1 cellular context compared by ENCODE assay signal in the genomic region with DNA sequence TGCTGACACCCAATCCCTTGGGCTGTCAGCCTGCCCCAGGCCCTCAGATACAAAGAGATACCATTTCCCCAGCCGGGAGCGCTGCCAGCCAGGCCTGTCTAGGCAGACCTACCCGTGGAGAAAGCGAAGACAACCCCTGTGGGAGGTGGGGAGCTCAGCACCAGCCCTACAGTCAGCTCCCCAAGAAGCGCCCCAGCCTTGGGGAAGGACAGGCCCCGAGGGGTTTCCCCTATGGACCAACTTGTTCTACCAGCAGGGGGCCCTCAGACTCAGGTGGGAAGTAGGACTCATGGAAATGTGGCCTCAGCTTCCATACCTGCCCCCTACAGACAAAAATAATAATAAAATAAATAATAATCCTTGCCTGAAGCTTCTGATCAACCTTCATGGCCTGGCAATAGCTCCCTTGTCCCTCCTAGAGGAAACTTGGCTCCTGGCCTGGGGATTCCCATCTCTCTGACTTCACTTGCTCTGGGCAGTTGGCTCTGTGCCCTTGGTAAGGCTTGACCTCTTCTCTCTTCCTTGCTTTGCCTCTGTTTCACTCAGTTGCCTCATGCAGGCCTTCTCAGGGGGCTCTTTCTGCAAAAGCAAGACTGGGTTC.
TF ChIP-seq lines count a peak whose summit lies in the region.

No MANE protein-coding gene starts in this region.

TF ChIP-seq in K562, 482 proteins besides CTCF, POLR2A, EP300 and RAD21 (continued from another document and continues in another):
- TF ChIP-seq, protein P1, sequence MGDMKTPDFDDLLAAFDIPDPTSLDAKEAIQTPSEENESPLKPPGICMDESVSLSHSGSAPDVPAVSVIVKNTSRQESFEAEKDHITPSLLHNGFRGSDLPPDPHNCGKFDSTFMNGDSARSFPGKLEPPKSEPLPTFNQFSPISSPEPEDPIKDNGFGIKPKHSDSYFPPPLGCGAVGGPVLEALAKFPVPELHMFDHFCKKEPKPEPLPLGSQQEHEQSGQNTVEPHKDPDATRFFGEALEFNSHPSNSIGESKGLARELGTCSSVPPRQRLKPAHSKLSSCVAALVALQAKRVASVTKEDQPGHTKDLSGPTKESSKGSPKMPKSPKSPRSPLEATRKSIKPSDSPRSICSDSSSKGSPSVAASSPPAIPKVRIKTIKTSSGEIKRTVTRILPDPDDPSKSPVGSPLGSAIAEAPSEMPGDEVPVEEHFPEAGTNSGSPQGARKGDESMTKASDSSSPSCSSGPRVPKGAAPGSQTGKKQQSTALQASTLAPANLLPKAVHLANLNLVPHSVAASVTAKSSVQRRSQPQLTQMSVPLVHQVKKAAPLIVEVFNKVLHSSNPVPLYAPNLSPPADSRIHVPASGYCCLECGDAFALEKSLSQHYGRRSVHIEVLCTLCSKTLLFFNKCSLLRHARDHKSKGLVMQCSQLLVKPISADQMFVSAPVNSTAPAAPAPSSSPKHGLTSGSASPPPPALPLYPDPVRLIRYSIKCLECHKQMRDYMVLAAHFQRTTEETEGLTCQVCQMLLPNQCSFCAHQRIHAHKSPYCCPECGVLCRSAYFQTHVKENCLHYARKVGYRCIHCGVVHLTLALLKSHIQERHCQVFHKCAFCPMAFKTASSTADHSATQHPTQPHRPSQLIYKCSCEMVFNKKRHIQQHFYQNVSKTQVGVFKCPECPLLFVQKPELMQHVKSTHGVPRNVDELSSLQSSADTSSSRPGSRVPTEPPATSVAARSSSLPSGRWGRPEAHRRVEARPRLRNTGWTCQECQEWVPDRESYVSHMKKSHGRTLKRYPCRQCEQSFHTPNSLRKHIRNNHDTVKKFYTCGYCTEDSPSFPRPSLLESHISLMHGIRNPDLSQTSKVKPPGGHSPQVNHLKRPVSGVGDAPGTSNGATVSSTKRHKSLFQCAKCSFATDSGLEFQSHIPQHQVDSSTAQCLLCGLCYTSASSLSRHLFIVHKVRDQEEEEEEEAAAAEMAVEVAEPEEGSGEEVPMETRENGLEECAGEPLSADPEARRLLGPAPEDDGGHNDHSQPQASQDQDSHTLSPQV (IDR thresholded peaks at IDR 0.05), result peak; percentile 59
- TF ChIP-seq RFX5 (IDR thresholded peaks at IDR 0.05; ENCODE audit: low read depth, low read length) (no peak), SMAD1 (IDR thresholded peaks at IDR 0.05; ENCODE audit: low read depth, low read length, partially characterized antibody) (no peak), ZNF766 (CRISPR knock-in tag; conservative IDR thresholded peaks at IDR 0.05) (no peak; the same call in 1 of the 2 replicates), ZNF146 (CRISPR knock-in tag; IDR thresholded peaks at IDR 0.05; ENCODE audit: unreplicated experiment) (no peak), CBX2 (IDR thresholded peaks at IDR 0.05; ENCODE audit: insufficient read depth, low read length, poor library complexity, severe bottlenecking) (no peak), ZBTB7A (IDR thresholded peaks at IDR 0.05; ENCODE audit: borderline replicate concordance, control insufficient read depth, low read depth, low read length) (0 out of 2 replicates have a peak, but pooled peaks have one; percentile 51), SRF (CRISPR knock-in tag; IDR thresholded peaks at IDR 0.05) (no peak), ARID1B (IDR thresholded peaks at IDR 0.05) (0 out of 2 replicates have a peak, but pooled peaks have one; percentile 22), MAFK (IDR thresholded peaks at IDR 0.05; ENCODE audit: low read length) (no peak), ZNF175 (CRISPR knock-in tag; IDR thresholded peaks at IDR 0.05; ENCODE audit: low read depth) (peak; percentile 44; the same call in 1 of the 2 replicates), DMBX1 (CRISPR knock-in tag; IDR thresholded peaks at IDR 0.05; ENCODE audit: borderline replicate concordance) (0 out of 2 replicates have a peak, but pooled peaks have one; percentile 38), GATAD2B (IDR thresholded peaks at IDR 0.05; ENCODE audit: borderline replicate concordance) (no peak), FIP1L1 (IDR thresholded peaks at IDR 0.05; ENCODE audit: low read depth, low read length, poor library complexity, severe bottlenecking) (no peak), SMAD4 (CRISPR knock-in tag; conservative IDR thresholded peaks at IDR 0.05) (peak; percentile 25), RFX1 (IDR thresholded peaks at IDR 0.05) (no peak), NFIC (IDR thresholded peaks at IDR 0.05) (peak; percentile 67), RBM22 (IDR thresholded peaks at IDR 0.05; ENCODE audit: low read depth, low read length, poor library complexity, severe bottlenecking) (no peak), FUS (optimal IDR thresholded peaks at IDR 0.05; ENCODE audit: low read depth, low read length) (no peak), MCM3 (IDR thresholded peaks at IDR 0.05) (no peak), PHB2 (IDR thresholded peaks at IDR 0.05; ENCODE audit: low read depth) (no peak), ZFX (CRISPR knock-in tag; IDR thresholded peaks at IDR 0.05) (no peak), NR2F6 (CRISPR knock-in tag; IDR thresholded peaks at IDR 0.05) (no peak), RNF2 (IDR thresholded peaks at IDR 0.05) (no peak), POLR2G (IDR thresholded peaks at IDR 0.05; ENCODE audit: low read depth, low read length) (peak; percentile 47; the same call in 1 of the 2 replicates)
- TF ChIP-seq, protein P2, sequence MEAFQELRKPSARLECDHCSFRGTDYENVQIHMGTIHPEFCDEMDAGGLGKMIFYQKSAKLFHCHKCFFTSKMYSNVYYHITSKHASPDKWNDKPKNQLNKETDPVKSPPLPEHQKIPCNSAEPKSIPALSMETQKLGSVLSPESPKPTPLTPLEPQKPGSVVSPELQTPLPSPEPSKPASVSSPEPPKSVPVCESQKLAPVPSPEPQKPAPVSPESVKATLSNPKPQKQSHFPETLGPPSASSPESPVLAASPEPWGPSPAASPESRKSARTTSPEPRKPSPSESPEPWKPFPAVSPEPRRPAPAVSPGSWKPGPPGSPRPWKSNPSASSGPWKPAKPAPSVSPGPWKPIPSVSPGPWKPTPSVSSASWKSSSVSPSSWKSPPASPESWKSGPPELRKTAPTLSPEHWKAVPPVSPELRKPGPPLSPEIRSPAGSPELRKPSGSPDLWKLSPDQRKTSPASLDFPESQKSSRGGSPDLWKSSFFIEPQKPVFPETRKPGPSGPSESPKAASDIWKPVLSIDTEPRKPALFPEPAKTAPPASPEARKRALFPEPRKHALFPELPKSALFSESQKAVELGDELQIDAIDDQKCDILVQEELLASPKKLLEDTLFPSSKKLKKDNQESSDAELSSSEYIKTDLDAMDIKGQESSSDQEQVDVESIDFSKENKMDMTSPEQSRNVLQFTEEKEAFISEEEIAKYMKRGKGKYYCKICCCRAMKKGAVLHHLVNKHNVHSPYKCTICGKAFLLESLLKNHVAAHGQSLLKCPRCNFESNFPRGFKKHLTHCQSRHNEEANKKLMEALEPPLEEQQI (IDR thresholded peaks at IDR 0.05), result no peak
- TF ChIP-seq, protein P3, sequence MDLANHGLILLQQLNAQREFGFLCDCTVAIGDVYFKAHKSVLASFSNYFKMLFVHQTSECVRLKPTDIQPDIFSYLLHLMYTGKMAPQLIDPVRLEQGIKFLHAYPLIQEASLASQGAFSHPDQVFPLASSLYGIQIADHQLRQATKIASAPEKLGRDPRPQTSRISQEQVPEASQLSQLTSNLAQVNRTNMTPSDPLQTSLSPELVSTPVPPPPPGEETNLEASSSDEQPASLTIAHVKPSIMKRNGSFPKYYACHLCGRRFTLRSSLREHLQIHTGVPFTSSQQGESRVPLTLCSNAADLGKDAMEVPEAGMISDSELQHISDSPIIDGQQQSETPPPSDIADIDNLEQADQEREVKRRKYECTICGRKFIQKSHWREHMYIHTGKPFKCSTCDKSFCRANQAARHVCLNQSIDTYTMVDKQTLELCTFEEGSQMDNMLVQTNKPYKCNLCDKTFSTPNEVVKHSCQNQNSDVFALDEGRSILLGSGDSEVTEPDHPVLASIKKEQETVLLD (IDR thresholded peaks at IDR 0.05), result no peak
- TF ChIP-seq, protein P4, sequence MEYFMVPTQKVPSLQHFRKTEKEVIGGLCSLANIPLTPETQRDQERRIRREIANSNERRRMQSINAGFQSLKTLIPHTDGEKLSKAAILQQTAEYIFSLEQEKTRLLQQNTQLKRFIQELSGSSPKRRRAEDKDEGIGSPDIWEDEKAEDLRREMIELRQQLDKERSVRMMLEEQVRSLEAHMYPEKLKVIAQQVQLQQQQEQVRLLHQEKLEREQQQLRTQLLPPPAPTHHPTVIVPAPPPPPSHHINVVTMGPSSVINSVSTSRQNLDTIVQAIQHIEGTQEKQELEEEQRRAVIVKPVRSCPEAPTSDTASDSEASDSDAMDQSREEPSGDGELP (CRISPR knock-in tag; IDR thresholded peaks at IDR 0.05; ENCODE audit: borderline replicate concordance), result 0 out of 2 replicates have a peak, but pooled peaks have one; percentile 22
- TF ChIP-seq, protein P5, sequence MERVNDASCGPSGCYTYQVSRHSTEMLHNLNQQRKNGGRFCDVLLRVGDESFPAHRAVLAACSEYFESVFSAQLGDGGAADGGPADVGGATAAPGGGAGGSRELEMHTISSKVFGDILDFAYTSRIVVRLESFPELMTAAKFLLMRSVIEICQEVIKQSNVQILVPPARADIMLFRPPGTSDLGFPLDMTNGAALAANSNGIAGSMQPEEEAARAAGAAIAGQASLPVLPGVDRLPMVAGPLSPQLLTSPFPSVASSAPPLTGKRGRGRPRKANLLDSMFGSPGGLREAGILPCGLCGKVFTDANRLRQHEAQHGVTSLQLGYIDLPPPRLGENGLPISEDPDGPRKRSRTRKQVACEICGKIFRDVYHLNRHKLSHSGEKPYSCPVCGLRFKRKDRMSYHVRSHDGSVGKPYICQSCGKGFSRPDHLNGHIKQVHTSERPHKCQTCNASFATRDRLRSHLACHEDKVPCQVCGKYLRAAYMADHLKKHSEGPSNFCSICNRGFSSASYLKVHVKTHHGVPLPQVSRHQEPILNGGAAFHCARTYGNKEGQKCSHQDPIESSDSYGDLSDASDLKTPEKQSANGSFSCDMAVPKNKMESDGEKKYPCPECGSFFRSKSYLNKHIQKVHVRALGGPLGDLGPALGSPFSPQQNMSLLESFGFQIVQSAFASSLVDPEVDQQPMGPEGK (CRISPR knock-in tag; IDR thresholded peaks at IDR 0.05; ENCODE audit: borderline replicate concordance), result no peak
- TF ChIP-seq, protein P6, sequence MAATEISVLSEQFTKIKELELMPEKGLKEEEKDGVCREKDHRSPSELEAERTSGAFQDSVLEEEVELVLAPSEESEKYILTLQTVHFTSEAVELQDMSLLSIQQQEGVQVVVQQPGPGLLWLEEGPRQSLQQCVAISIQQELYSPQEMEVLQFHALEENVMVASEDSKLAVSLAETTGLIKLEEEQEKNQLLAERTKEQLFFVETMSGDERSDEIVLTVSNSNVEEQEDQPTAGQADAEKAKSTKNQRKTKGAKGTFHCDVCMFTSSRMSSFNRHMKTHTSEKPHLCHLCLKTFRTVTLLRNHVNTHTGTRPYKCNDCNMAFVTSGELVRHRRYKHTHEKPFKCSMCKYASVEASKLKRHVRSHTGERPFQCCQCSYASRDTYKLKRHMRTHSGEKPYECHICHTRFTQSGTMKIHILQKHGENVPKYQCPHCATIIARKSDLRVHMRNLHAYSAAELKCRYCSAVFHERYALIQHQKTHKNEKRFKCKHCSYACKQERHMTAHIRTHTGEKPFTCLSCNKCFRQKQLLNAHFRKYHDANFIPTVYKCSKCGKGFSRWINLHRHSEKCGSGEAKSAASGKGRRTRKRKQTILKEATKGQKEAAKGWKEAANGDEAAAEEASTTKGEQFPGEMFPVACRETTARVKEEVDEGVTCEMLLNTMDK (IDR thresholded peaks at IDR 0.05; ENCODE audit: borderline replicate concordance, insufficient read depth, low read depth, low read length, poor library complexity, severe bottlenecking), result peak; percentile 58
- TF ChIP-seq, protein P7, sequence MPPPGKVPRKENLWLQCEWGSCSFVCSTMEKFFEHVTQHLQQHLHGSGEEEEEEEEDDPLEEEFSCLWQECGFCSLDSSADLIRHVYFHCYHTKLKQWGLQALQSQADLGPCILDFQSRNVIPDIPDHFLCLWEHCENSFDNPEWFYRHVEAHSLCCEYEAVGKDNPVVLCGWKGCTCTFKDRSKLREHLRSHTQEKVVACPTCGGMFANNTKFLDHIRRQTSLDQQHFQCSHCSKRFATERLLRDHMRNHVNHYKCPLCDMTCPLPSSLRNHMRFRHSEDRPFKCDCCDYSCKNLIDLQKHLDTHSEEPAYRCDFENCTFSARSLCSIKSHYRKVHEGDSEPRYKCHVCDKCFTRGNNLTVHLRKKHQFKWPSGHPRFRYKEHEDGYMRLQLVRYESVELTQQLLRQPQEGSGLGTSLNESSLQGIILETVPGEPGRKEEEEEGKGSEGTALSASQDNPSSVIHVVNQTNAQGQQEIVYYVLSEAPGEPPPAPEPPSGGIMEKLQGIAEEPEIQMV (tag; conservative IDR thresholded peaks at IDR 0.05; ENCODE audit: low read depth), result no peak
- TF ChIP-seq, protein P8, sequence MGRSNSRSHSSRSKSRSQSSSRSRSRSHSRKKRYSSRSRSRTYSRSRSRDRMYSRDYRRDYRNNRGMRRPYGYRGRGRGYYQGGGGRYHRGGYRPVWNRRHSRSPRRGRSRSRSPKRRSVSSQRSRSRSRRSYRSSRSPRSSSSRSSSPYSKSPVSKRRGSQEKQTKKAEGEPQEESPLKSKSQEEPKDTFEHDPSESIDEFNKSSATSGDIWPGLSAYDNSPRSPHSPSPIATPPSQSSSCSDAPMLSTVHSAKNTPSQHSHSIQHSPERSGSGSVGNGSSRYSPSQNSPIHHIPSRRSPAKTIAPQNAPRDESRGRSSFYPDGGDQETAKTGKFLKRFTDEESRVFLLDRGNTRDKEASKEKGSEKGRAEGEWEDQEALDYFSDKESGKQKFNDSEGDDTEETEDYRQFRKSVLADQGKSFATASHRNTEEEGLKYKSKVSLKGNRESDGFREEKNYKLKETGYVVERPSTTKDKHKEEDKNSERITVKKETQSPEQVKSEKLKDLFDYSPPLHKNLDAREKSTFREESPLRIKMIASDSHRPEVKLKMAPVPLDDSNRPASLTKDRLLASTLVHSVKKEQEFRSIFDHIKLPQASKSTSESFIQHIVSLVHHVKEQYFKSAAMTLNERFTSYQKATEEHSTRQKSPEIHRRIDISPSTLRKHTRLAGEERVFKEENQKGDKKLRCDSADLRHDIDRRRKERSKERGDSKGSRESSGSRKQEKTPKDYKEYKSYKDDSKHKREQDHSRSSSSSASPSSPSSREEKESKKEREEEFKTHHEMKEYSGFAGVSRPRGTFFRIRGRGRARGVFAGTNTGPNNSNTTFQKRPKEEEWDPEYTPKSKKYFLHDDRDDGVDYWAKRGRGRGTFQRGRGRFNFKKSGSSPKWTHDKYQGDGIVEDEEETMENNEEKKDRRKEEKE (IDR thresholded peaks at IDR 0.05; ENCODE audit: borderline replicate concordance in 1 of 2, control insufficient read depth in 1 of 2, low read depth in 2 of 2, low read length in 1 of 2), result no peak
- TF ChIP-seq, protein P9, sequence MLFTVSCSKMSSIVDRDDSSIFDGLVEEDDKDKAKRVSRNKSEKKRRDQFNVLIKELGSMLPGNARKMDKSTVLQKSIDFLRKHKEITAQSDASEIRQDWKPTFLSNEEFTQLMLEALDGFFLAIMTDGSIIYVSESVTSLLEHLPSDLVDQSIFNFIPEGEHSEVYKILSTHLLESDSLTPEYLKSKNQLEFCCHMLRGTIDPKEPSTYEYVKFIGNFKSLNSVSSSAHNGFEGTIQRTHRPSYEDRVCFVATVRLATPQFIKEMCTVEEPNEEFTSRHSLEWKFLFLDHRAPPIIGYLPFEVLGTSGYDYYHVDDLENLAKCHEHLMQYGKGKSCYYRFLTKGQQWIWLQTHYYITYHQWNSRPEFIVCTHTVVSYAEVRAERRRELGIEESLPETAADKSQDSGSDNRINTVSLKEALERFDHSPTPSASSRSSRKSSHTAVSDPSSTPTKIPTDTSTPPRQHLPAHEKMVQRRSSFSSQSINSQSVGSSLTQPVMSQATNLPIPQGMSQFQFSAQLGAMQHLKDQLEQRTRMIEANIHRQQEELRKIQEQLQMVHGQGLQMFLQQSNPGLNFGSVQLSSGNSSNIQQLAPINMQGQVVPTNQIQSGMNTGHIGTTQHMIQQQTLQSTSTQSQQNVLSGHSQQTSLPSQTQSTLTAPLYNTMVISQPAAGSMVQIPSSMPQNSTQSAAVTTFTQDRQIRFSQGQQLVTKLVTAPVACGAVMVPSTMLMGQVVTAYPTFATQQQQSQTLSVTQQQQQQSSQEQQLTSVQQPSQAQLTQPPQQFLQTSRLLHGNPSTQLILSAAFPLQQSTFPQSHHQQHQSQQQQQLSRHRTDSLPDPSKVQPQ (CRISPR knock-in tag; IDR thresholded peaks at IDR 0.05; ENCODE audit: borderline replicate concordance), result no peak
